12 cellular contexts compared by ENCODE assay signal in the genomic region with DNA sequence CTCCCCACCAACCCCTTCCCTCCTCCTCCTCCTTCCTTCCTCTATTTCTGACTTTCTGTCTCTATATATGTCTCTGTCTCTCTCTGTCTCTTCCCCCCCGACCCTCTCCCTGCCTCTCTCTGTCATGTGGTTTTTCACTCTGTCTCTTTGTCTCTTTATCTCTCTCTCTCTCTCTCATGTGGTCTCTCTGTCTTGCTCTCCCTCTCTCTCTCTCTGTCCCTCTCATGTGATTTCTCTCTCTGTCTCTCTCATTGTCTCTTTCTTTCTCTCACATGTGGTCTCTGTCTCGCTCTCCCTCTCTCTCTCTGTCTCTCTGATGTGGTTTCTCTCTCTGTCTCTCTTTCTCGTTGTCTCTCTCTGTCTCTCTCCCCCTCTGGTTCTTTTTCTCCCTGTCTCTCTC.
"Had no signal": no experiment of that assay in that cellular context is flagged by ENCODE, and none has a peak within 500 bp of the region (broad histone marks: within the 10 kb centered on the region; RNA-seq: fewer than 3 reads in every experiment).

No MANE protein-coding gene starts in this region.

- H3K4me3 Mint-ChIP-seq: activated CD4-positive, alpha-beta memory T cell treated with anti-CD3 and anti-CD28 coated beads, Interleukin-2, amount 10 ng/mL, durations not matched to agents 7 days and 5 days; activated T-helper 17 cell treated with anti-CD3 and anti-CD28 coated beads, Interleukin-2, amount 50 U/mL, for 72 hours; memory B cell; natural killer cell had no signal

- ATAC-seq: activated T-helper 17 cell treated with anti-CD3 and anti-CD28 coated beads, Interleukin-2, amount 50 U/mL, for 72 hours; body of pancreas; mucosa of descending colon; natural killer cell had no signal

- DNase-seq: activated CD4-positive, alpha-beta memory T cell treated with anti-CD3 and anti-CD28 coated beads, Interleukin-2, amount 10 ng/mL, durations not matched to agents 7 days and 5 days; activated CD4-positive, alpha-beta T cell treated with anti-CD3 and anti-CD28 coated beads for 48 hours; activated CD4-positive, CD25-positive, alpha-beta regulatory T cell; activated naive CD4-positive, alpha-beta T cell; activated T-cell treated with anti-CD3 and anti-CD28 coated beads, Interleukin-2, amount 50 U/mL, for 1 hour; body of pancreas; dorsolateral prefrontal cortex; mucosa of descending colon; natural killer cell; stimulated activated naive CD4-positive, alpha-beta T cell treated with Interleukin-2 at 50 U/mL for 16 hours had no signal

- H3K4me1 Mint-ChIP-seq: activated CD4-positive, alpha-beta memory T cell treated with anti-CD3 and anti-CD28 coated beads, Interleukin-2, amount 10 ng/mL, durations not matched to agents 7 days and 5 days had no signal

- H3K27ac Mint-ChIP-seq: activated CD4-positive, alpha-beta memory T cell treated with anti-CD3 and anti-CD28 coated beads, Interleukin-2, amount 10 ng/mL, durations not matched to agents 7 days and 5 days; activated T-helper 17 cell treated with anti-CD3 and anti-CD28 coated beads, Interleukin-2, amount 50 U/mL, for 72 hours; memory B cell; natural killer cell had no signal
